18 cellular contexts compared by ENCODE assay signal in the genomic region with DNA sequence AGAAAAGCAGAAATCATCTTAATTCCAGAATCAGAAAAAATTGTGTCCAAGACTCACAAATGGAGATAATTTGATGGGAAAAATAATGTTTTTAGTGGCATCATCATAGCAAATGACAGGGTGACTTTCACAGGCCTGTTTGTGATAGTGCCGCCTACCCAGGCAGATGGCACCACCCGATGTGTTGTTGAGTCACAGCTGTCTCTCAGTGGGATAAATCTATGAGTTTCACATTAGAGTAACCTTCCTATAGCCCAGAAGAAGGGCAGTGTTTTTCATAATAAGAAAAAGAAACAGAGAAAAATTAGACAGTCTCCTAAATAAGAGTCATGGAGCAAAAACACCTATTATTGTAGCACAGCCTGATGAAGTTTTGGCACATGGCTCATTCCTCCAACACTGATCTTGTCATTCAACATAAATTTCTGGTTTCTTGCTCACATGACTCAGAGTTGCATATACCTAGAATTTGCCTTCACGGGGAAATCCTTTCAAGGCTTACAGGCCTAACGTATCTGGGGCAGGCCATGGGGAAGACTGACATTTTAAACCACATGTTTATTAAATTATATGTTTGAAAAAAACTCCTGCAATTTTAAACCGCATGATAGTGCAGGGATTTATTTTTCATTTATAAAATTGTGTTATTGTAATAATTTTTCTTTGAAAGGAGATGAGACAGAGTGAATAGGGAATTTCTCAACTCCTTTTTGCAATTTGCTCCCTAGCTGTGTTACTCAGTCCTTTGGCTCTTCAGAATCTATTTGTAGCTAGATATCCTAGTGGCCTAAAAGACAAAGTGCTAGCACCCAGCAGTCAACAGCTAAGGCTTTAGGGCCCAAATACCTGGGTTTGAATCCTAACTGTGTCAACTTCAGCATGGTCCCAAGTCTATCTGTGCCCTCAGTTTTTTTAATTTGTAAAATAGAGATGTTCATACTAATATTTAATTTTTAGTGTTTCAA.
DNase-seq lines count a peak whose midpoint lies in the region; ATAC-seq, FAIRE-seq and TF ChIP-seq lines count a peak whose summit lies in the region.
"Had no signal": no experiment of that assay in that cellular context is flagged by ENCODE, and none has a peak within 500 bp of the region (broad histone marks: within the 10 kb centered on the region; RNA-seq: fewer than 3 reads in every experiment).

No MANE protein-coding gene starts in this region.

- no peak for TF ChIP-seq POLR2A in IMR-90 (IDR thresholded peaks at IDR 0.05; ENCODE audit: low read depth, low read length)
- no peak for TF ChIP-seq POLR2A in GM12878 (IDR thresholded peaks at IDR 0.05; ENCODE audit: low read depth, low read length)

- ATAC-seq in IMR-90 (ENCODE audit: low read depth) (no peak), GM12878 (peak; percentile 70), HG02981 (IDR thresholded peaks at IDR 0.05; ENCODE audit: unreplicated experiment) (no peak), GM21619 (IDR thresholded peaks at IDR 0.05; ENCODE audit: unreplicated experiment) (no peak)
- ATAC-seq: left colon had no signal

- no peak for TF ChIP-seq EP300 in GM12878 (IDR thresholded peaks at IDR 0.05; ENCODE audit: borderline replicate concordance in 1 of 2, control insufficient read depth in 1 of 2, low read depth in 2 of 2, low read length in 2 of 2)

- SMC1A ChIA-PET in GM12878 (lab: Charles Lee; ENCODE audit: uncharacterized antibody, unreplicated experiment), result interaction anchor here (0.6 to 1.0 kb wide), 3 partner anchors 44 to 195 kb away, joined by 3 read pairs; no protein-coding TSS in a partner anchor

- H3K27ac Mint-ChIP-seq in chondrocyte (ENCODE audit: unreplicated experiment), result no peak overlapping the region
- H3K27ac Mint-ChIP-seq: B cell; T-helper 2 cell treated with Interferon-gamma antibody and Interleukin-4, amounts not matched to agents 5 μg/mL and 100 μg/mL, for 36 hours had no signal

- H3K4me3 Mint-ChIP-seq in chondrocyte (ENCODE audit: unreplicated experiment), result no peak overlapping the region
- H3K4me3 Mint-ChIP-seq: B cell; T-helper 2 cell treated with Interferon-gamma antibody and Interleukin-4, amounts not matched to agents 5 μg/mL and 100 μg/mL, for 36 hours had no signal

- RAD21 ChIA-PET in GM12878 (lab: Charles Lee; ENCODE audit: unreplicated experiment), result interaction anchor here (1.0 kb wide), 1 partner anchor 195 kb away, joined by 4 read pairs; no protein-coding TSS in a partner anchor

- H2AFZ ChIP-seq in IMR-90 (replicated peaks; ENCODE audit: low read length, poor library complexity) (no peak overlapping the region), GM12878 (ENCODE audit: control insufficient read depth, low read depth, low read length) (no peak overlapping the region)
- H2AFZ ChIP-seq: parathyroid adenoma had no signal

- DNase-seq in EL (peak; percentile 7), IMR-90 (peak; percentile 48), GM12878 (ENCODE audit: low read depth, low spot score) (no peak), kidney tubule cell (ENCODE audit: low spot score) (peak; percentile 28), chondrocyte (ENCODE audit: low spot score) (no peak)
- DNase-seq in stimulated activated CD4-positive, alpha-beta T cell treated with anti-CD3 and anti-CD28 coated beads, Interleukin-1b, Interleukin-23, amount 100 ng/mL, for 48 hours, result no peak
- DNase-seq: activated CD4-positive, alpha-beta T cell treated with anti-CD3 and anti-CD28 coated beads for 4 hours; DMS153; left colon; SHP77; small intestine; stimulated activated naive CD4-positive, alpha-beta T cell; uterus had no signal

- no peak overlapping the region for H3K14ac ChIP-seq in IMR-90 (replicated peaks; ENCODE audit: low read depth, low read length)

- no peak overlapping the region for H4K91ac ChIP-seq in IMR-90 (ENCODE audit: insufficient read depth, low read depth, low read length)

- TF ChIP-seq RAD21 in IMR-90 (IDR thresholded peaks at IDR 0.05; ENCODE audit: low read length) (no peak), GM12878 (IDR thresholded peaks at IDR 0.05; ENCODE audit: insufficient read depth, low read depth, low read length) (no peak)

- H2BK120ac ChIP-seq in IMR-90 (ENCODE audit: low read depth, low read length), result no peak overlapping the region

- peaks cover 7% of the 10 kb centered on the region for H3K9me3 ChIP-seq in IMR-90 (ENCODE audit: control insufficient read depth, insufficient read depth, low read length)
- no peaks in the 10 kb centered on the region for H3K9me3 ChIP-seq in GM12878 (replicated peaks; ENCODE audit: control insufficient read depth, insufficient read depth, low read length)
- H3K9me3 ChIP-seq: uterus had no signal

- H3K4me3 ChIP-seq in IMR-90 (ENCODE audit: insufficient read depth, low read depth, low read length), result no peak overlapping the region
- no peak overlapping the region for H3K4me3 ChIP-seq in GM12878
- H3K4me3 ChIP-seq: uterus had no signal

- intact Hi-C loops in IMR-90 (cut with micrococcal nuclease), result no loop called here
- intact Hi-C loops in GM12878 (cut with micrococcal nuclease; ENCODE audit: unreplicated experiment), result no loop called here

- POLR2A ChIA-PET in IMR-90 (lab: Charles Lee; ENCODE audit: unreplicated experiment) (no interaction called here), GM12878 (lab: Charles Lee) (no interaction called here)

- no peak overlapping the region for H4K5ac ChIP-seq in IMR-90 (ENCODE audit: low read depth, low read length)

- no peak overlapping the region for H4K8ac ChIP-seq in IMR-90 (ENCODE audit: low read depth in 2 of 2, low read length in 2 of 2)

- H3K4me2 ChIP-seq in IMR-90 (ENCODE audit: low read depth, low read length) (no peak overlapping the region), GM12878 (ENCODE audit: control insufficient read depth, insufficient read depth) (no peak overlapping the region)

- no peak for FAIRE-seq in GM12878 (lab: Jason Lieb, UNC)
- FAIRE-seq: small intestine had no signal

- H3K27me3 ChIP-seq in IMR-90 (ENCODE audit: control insufficient read depth, insufficient read depth, low read length) (no peaks in the 10 kb centered on the region), GM12878 (replicated peaks in 1 of 2; ENCODE audit: control insufficient read depth in 2 of 2, insufficient read depth in 2 of 2, low read length in 1 of 2) (no peaks in the 10 kb centered on the region)
- H3K27me3 ChIP-seq: uterus had no signal

- BruUV-seq in IMR-90 (replicated peaks; lab: Mats Ljungman, UMichigan), result no TSS peak
- BruUV-seq in GM12878 (replicated peaks; lab: Mats Ljungman, UMichigan), result no TSS peak

- peaks cover 4% of the 10 kb centered on the region for H3K4me1 Mint-ChIP-seq in chondrocyte (ENCODE audit: low read depth)
- H3K4me1 Mint-ChIP-seq: B cell had no signal

- H3K23ac ChIP-seq in IMR-90 (ENCODE audit: low read depth, low read length), result no peak overlapping the region

- H3K9ac ChIP-seq in IMR-90 (ENCODE audit: low read depth, low read length) (no peak overlapping the region), GM12878 (ENCODE audit: control insufficient read depth, insufficient read depth, low read length) (no peak overlapping the region)
- H3K9ac ChIP-seq: parathyroid adenoma had no signal

- no peak overlapping the region; the same call in 1 of the 2 replicates for H3K18ac ChIP-seq in IMR-90 (ENCODE audit: low read depth, low read length)

- no peak overlapping the region for H3K4ac ChIP-seq in IMR-90 (ENCODE audit: low read depth, low read length)

- no peak overlapping the region for H2BK20ac ChIP-seq in IMR-90 (ENCODE audit: low read depth, low read length)

- no peak overlapping the region for H3K27ac ChIP-seq in IMR-90 (ENCODE audit: insufficient read depth, low read length)
- no peak overlapping the region for H3K27ac ChIP-seq in GM12878 (ENCODE audit: control insufficient read depth, insufficient read depth)
- H3K27ac ChIP-seq: parathyroid adenoma, uterus had no signal

- CTCF ChIA-PET in IMR-90 (lab: Yijun Ruan, JAX), result no interaction called here
- CTCF ChIA-PET in GM12878 (lab: Yijun Ruan, JAX), result no interaction called here

- H3K9me3 Mint-ChIP-seq in chondrocyte (ENCODE audit: low read depth), result peaks cover 12% of the 10 kb centered on the region
- H3K9me3 Mint-ChIP-seq: T-helper 2 cell treated with Interferon-gamma antibody and Interleukin-4, amounts not matched to agents 5 μg/mL and 100 μg/mL, for 36 hours had no signal

- in situ Hi-C loops in IMR-90 (cut with MboI; ENCODE audit: low sequenced_read_pairs), result no loop called here
- in situ Hi-C loops in GM12878 (cut with MboI), result no loop called here

- H3K36me3 ChIP-seq in IMR-90 (ENCODE audit: control insufficient read depth, insufficient read depth, low read length) (no peaks in the 10 kb centered on the region), GM12878 (ENCODE audit: control insufficient read depth in 2 of 2, insufficient read depth in 2 of 2, low read length in 1 of 2) (no peaks in the 10 kb centered on the region)
- H3K36me3 ChIP-seq: uterus had no signal

- H3K4me1 ChIP-seq in IMR-90 (ENCODE audit: control insufficient read depth, insufficient read depth, low read length), result no peaks in the 10 kb centered on the region
- H3K4me1 ChIP-seq in GM12878 (ENCODE audit: control insufficient read depth, insufficient read depth, low read length), result no peaks in the 10 kb centered on the region
- H3K4me1 ChIP-seq: parathyroid adenoma, uterus had no signal

- no peak overlapping the region for H2BK15ac ChIP-seq in IMR-90 (ENCODE audit: low read depth, low read length)

- H3K79me2 ChIP-seq in GM12878 (ENCODE audit: control insufficient read depth, insufficient read depth, low read length), result no peaks in the 10 kb centered on the region
- H3K79me2 ChIP-seq: parathyroid adenoma had no signal

- no peak overlapping the region for H2AK9ac ChIP-seq in IMR-90 (replicated peaks; ENCODE audit: low read depth, low read length, poor library complexity)

- no peak overlapping the region for H2AK5ac ChIP-seq in IMR-90 (ENCODE audit: low read depth, low read length)

- H3K27me3 Mint-ChIP-seq in chondrocyte (ENCODE audit: low read depth), result no peaks in the 10 kb centered on the region
- H3K27me3 Mint-ChIP-seq: B cell had no signal

- no peaks in the 10 kb centered on the region for H4K20me1 ChIP-seq in IMR-90 (ENCODE audit: insufficient read depth, low read length)
- no peaks in the 10 kb centered on the region for H4K20me1 ChIP-seq in GM12878 (ENCODE audit: control insufficient read depth, insufficient read depth)

- no peaks in the 10 kb centered on the region for H3K79me1 ChIP-seq in IMR-90 (ENCODE audit: low read depth in 1 of 2, low read length in 2 of 2)

- no CpG with 5 or more reads among the region's 5 CpGs for WGBS in IMR-90 (ENCODE audit: extremely low coverage in 2 of 2, insufficient read length in 1 of 2), 2 experiments
- 33% methylated on average over 5 of the region's 5 CpGs for WGBS in GM12878 (ENCODE audit: insufficient coverage, insufficient replicate concordance, low lambda C conversion rate, missing lambda C conversion rate)

- H3K56ac ChIP-seq in IMR-90 (ENCODE audit: extremely low read depth, insufficient read depth, low read length), result no peak overlapping the region

- dilution Hi-C loops in IMR-90 (cut with HindIII; ENCODE audit: low sequenced_read_pairs, unreplicated experiment), result no loop called here

- H3K36me3 Mint-ChIP-seq in chondrocyte (ENCODE audit: low read depth), result no peaks in the 10 kb centered on the region

- no peak overlapping the region for H2BK5ac ChIP-seq in IMR-90 (ENCODE audit: low read depth, low read length, poor library complexity, severe bottlenecking)

- H3K9me1 ChIP-seq in IMR-90 (ENCODE audit: insufficient read depth, low read length), result peaks cover 4% of the 10 kb centered on the region; the same call in 1 of the 2 replicates

- TF ChIP-seq CTCF in IMR-90 (conservative IDR thresholded peaks at IDR 0.05; ENCODE audit: low read depth, low read length) (no peak), GM12878 (IDR thresholded peaks at IDR 0.05 in 2 of 3, conservative IDR thresholded peaks at IDR 0.05 in 1 of 3; ENCODE audit: control insufficient read depth in 2 of 3, extremely low read depth in 1 of 3, insufficient read depth in 1 of 3, low read depth in 3 of 3, low read length in 3 of 3) (no peak), chondrocyte (IDR thresholded peaks at IDR 0.05) (no peak)

Comparison
In these comparisons a context has a peak if more than half of its experiments do, and no peak if none do; other contexts are left out.
1. DNase-seq: peak in EL (single experiment), IMR-90 (single experiment) and kidney tubule cell (single experiment); none in GM12878 (single experiment), chondrocyte (single experiment) and stimulated activated CD4-positive, alpha-beta T cell treated with anti-CD3 and anti-CD28 coated beads, Interleukin-1b, Interleukin-23, amount 100 ng/mL, for 48 hours (single experiment).